8 cellular contexts compared by ENCODE assay signal in genomic region chr17:7314719-7315569, GRCh38. TPM values are rescaled to one million over a fixed set of nuclear protein-coding genes. Genes with fewer than 3 reads are reported as not detected.
DNase-seq lines count a peak whose midpoint lies in the region; ATAC-seq, FAIRE-seq and TF ChIP-seq lines count a peak whose summit lies in the region.

GPS2 (minus strand) TSS chr17:7315360; CDS start chr17:7315052, 308 bp downstream.

- ATAC-seq in Right ventricle myocardium superior (ENCODE audit: poor library complexity) (peak; percentile 92), pancreas (peak; percentile 91 to 94 (median 94))

- H3K4me1 ChIP-seq in adipocyte (ENCODE audit: control insufficient read depth, insufficient read depth, low read length) (peaks cover 46% of the 10 kb centered on the region), pancreas (peaks cover 15 to 30% (median 24%) of the 10 kb centered on the region in 3 donors), thymus (ENCODE audit: control insufficient read depth, insufficient read depth, low read length) (peaks cover 14% of the 10 kb centered on the region)

- 0 to 1% methylated on average over 95 of the region's 95 CpGs for WGBS in pancreas, 2 donors
- under 1% methylated on average over 95 of the region's 95 CpGs for WGBS in thymus

- intact Hi-C loops in Right ventricle myocardium superior (cut with DNase I) (loop anchor here (5.0 kb wide), 1 partner anchor 242 kb away; the partner anchor contains the start of gene TNFSF13), pancreas (cut with DNase I) (loop anchor here in 1 of 3 donors (10.0 kb wide), 1 partner anchor 50 kb away; the partner anchor contains the start of gene CLDN7)

- H3K36me3 ChIP-seq in adipocyte (ENCODE audit: control insufficient read depth, insufficient read depth, low read length, severe bottlenecking) (peaks cover 67% of the 10 kb centered on the region), pancreas (peaks cover 8 to 47% (median 35%) of the 10 kb centered on the region in 3 donors), thymus (ENCODE audit: control insufficient read depth, insufficient read depth) (peaks cover 48% of the 10 kb centered on the region)

- FAIRE-seq in pancreas (lab: Jason Lieb, UNC), result no peak

- TF ChIP-seq CTCF in pancreas (IDR thresholded peaks at IDR 0.05), result no peak

- CTCF ChIA-PET in HEK293T (lab: Yijun Ruan, JAX), result interaction anchor here (0.7 kb wide), 1 partner anchor 10 kb away, joined by 4 read pairs; no protein-coding TSS in a partner anchor

- peak within 1 kb of the TSS; percentile 82 to 91 (median 88) for H3K27ac ChIP-seq in pancreas
- H3K27ac ChIP-seq in thymus (ENCODE audit: low read depth), result peak within 1 kb of the TSS; percentile 98

- DNase-seq in HEK293T (ENCODE audit: extremely low spot score) (peak; percentile 92), NCI-H1048 (lab: John Stamatoyannopoulos, UW) (peak; percentile 70), T-helper 1 cell (peak; percentile 84 to 93 (median 92)), adipocyte (ENCODE audit: low read depth) (peak; percentile 93), Right ventricle myocardium superior (peak; percentile 97), pancreas (peak; percentile 90 to 98 (median 92))

- H3K27me3 ChIP-seq in adipocyte (replicated peaks; ENCODE audit: control insufficient read depth, insufficient read depth, low read length) (no peaks in the 10 kb centered on the region), pancreas (no peaks in the 10 kb centered on the region), thymus (ENCODE audit: control insufficient read depth, insufficient read depth) (no peaks in the 10 kb centered on the region)

- POLR2A ChIA-PET in HEK293T (lab: Yijun Ruan, JAX), result interaction anchor here (0.6 to 6.4 kb wide), 5 partner anchors 13 to 94 kb away, joined by 4 to 56 read pairs (median 7); partner anchors contain the start of genes NEURL4, SLC2A4 and TMEM256

- H3K9me3 ChIP-seq in adipocyte (ENCODE audit: control insufficient read depth, low read length) (no peaks in the 10 kb centered on the region), pancreas (no peaks in the 10 kb centered on the region), thymus (ENCODE audit: control insufficient read depth) (no peaks in the 10 kb centered on the region)

- peak within 1 kb of the TSS; percentile 91 for H3K9ac ChIP-seq in adipocyte (ENCODE audit: low read length)

- H3K4me3 ChIP-seq in GM08714 (ENCODE audit: low read length) (peak within 1 kb of the TSS; percentile 79), adipocyte (ENCODE audit: low read length) (peak within 1 kb of the TSS; percentile 90), pancreas (peak within 1 kb of the TSS; percentile 71 to 93 (median 92)), thymus (ENCODE audit: low read length) (peak within 1 kb of the TSS; percentile 82)

TF ChIP-seq in HEK293T, 16 proteins besides CTCF, POLR2A, EP300 and RAD21:
- peak; percentile 83 for TF ChIP-seq ELF4 (IDR thresholded peaks at IDR 0.05)
- peak; percentile 68 for TF ChIP-seq L3MBTL2 (conservative IDR thresholded peaks at IDR 0.05)
- no peak for TF ChIP-seq BHLHE40 (IDR thresholded peaks at IDR 0.05; ENCODE audit: borderline replicate concordance)
- TF ChIP-seq CTBP1 (IDR thresholded peaks at IDR 0.05; ENCODE audit: borderline replicate concordance), result no peak
- no peak for TF ChIP-seq TARDBP (IDR thresholded peaks at IDR 0.05)
- peak; percentile 80; the same call in 1 of the 2 replicates for TF ChIP-seq HDGF (IDR thresholded peaks at IDR 0.05; ENCODE audit: borderline replicate concordance)
- peak; percentile 50; the same call in 1 of the 2 replicates for TF ChIP-seq ARNT (IDR thresholded peaks at IDR 0.05)

RNA-seq across cellular contexts. Expression of gene GPS2, which starts in this region (rescaled TPM):
- total RNA-seq in Right ventricle myocardium superior (68.8 TPM), pancreas (10 to 100 TPM; 22.1 to 33.5 (median 27.6) TPM)
- polyA plus RNA-seq in pancreas (100 to 1,000 TPM in 1 of 2 donors, 10 to 100 TPM in 1; 68.9 to 101 TPM), thymus (71.3 TPM)

Comparison
In these comparisons a context has a peak if more than half of its experiments do, and no peak if none do; other contexts are left out.
1. Peak in every context shown above with its lines: DNase-seq, ATAC-seq, H3K4me3 ChIP-seq and H3K27ac ChIP-seq.